In genomic region chr9:97558701-97559101, GRCh38 we compare ENCODE assay signal across 12 cellular contexts. TPM values are rescaled to one million over a fixed set of nuclear protein-coding genes. Genes with fewer than 3 reads are reported as not detected.
DNase-seq lines count a peak whose midpoint lies in the region; ATAC-seq and TF ChIP-seq lines count a peak whose summit lies in the region.
"Had no signal": no experiment of that assay in that cellular context is flagged by ENCODE, and none has a peak within 500 bp of the region (broad histone marks: within the 10 kb centered on the region; RNA-seq: fewer than 3 reads in every experiment).

No MANE protein-coding gene starts in this region.

- H3K4me1 Mint-ChIP-seq in stimulated activated memory B cell treated with anti-CD40 and anti-IgM and Interleukin-4, amounts not matched to agents 10 μg/mL and 1 μg/mL and 100 μg/mL, for 72 hours = no peaks in the 10 kb centered on the region

- no peaks in the 10 kb centered on the region for H3F3A ChIP-seq in PC-9 (ENCODE audit: insufficient read depth, low read depth)

- TF ChIP-seq EP300 in esophagus muscularis mucosa (IDR thresholded peaks at IDR 0.05) = no peak

- H3K27me3 Mint-ChIP-seq in stimulated activated memory B cell treated with anti-CD40 and anti-IgM and Interleukin-4, amounts not matched to agents 10 μg/mL and 1 μg/mL and 100 μg/mL, for 72 hours = peaks cover 56% of the 10 kb centered on the region

- H3K9ac ChIP-seq in BLaER1 treated with 17β-estradiol and CSF1 and Interleukin-3, amounts not matched to agents 10 nM and 100 nM = no peak overlapping the region
- no peak overlapping the region for H3K9ac ChIP-seq in colonic mucosa (ENCODE audit: low read depth in 2 of 2, low read length in 2 of 2)

- no peaks in the 10 kb centered on the region for H3K36me3 Mint-ChIP-seq in stimulated activated memory B cell treated with anti-CD40 and anti-IgM and Interleukin-4, amounts not matched to agents 10 μg/mL and 1 μg/mL and 100 μg/mL, for 72 hours

- 72% methylated on average over 3 of the region's 3 CpGs for WGBS in esophagus muscularis mucosa

- ATAC-seq in GM18868 (IDR thresholded peaks at IDR 0.05; ENCODE audit: unreplicated experiment) = peak; percentile 38
- ATAC-seq in HG03103 (IDR thresholded peaks at IDR 0.05; ENCODE audit: low read depth, unreplicated experiment) = peak; percentile 33
- no peak for ATAC-seq in stimulated activated memory B cell treated with anti-CD40 and anti-IgM and Interleukin-4, amounts not matched to agents 10 μg/mL and 1 μg/mL and 100 μg/mL, for 72 hours

- POLR2A ChIA-PET in PC-9 (lab: Charles Lee; ENCODE audit: unreplicated experiment) = no interaction called here

- no peaks in the 10 kb centered on the region for H4K20me1 ChIP-seq in BLaER1 treated with 17β-estradiol and CSF1 and Interleukin-3, amounts not matched to agents 10 nM and 100 nM
- H4K20me1 ChIP-seq in PC-9 (ENCODE audit: insufficient read depth) = no peaks in the 10 kb centered on the region

- peak overlapping the region in 9 of 11 experiments; percentile 16 to 89 (median 74); a peak in 17 of 22 replicates for H3K4me2 ChIP-seq in BLaER1 treated with 17β-estradiol and CSF1 and Interleukin-3, amounts not matched to agents 10 nM and 100 nM
- no peak overlapping the region for H3K4me2 ChIP-seq in PC-9

- H3K79me2 ChIP-seq in PC-9 (ENCODE audit: low read depth) = no peaks in the 10 kb centered on the region

- intact Hi-C loops in esophagus muscularis mucosa (cut with DNase I) (no loop called here), colonic mucosa (cut with DNase I) (no loop called here), PC-9 (cut with micrococcal nuclease; ENCODE audit: unreplicated experiment) (no loop called here)

- DNase-seq in esophagus muscularis mucosa (ENCODE audit: extremely low spot score) (no peak), KBM-7 (no peak), colonic mucosa (no peak), PC-9 (no peak)
- DNase-seq: activated CD4-positive, alpha-beta T cell treated with anti-CD3 and anti-CD28 coated beads for 4 hours; COR-L47; pancreas had no signal

- no peak overlapping the region for H3K27ac Mint-ChIP-seq in stimulated activated memory B cell treated with anti-CD40 and anti-IgM and Interleukin-4, amounts not matched to agents 10 μg/mL and 1 μg/mL and 100 μg/mL, for 72 hours

- no peak overlapping the region for H3K4me3 Mint-ChIP-seq in stimulated activated memory B cell treated with anti-CD40 and anti-IgM and Interleukin-4, amounts not matched to agents 10 μg/mL and 1 μg/mL and 100 μg/mL, for 72 hours

- no TSS peak for BruUV-seq in PC-9 (replicated peaks; lab: Mats Ljungman, UMichigan)

- peaks cover 15 to 32% (median 25%) of the 10 kb centered on the region in 10 experiments for H3K4me1 ChIP-seq in BLaER1 treated with 17β-estradiol and CSF1 and Interleukin-3, amounts not matched to agents 10 nM and 100 nM
- H3K4me1 ChIP-seq in esophagus muscularis mucosa (peaks cover 64 to 93% (median 82%) of the 10 kb centered on the region in 4 donors), colonic mucosa (no peaks in the 10 kb centered on the region), PC-9 (replicated peaks; ENCODE audit: insufficient read depth) (no peaks in the 10 kb centered on the region)

- TF ChIP-seq CTCF in esophagus muscularis mucosa (IDR thresholded peaks at IDR 0.05) (no peak), colonic mucosa (IDR thresholded peaks at IDR 0.05) (no peak), PC-9 (conservative IDR thresholded peaks at IDR 0.05) (no peak)

- in situ Hi-C loops in KBM-7 (cut with MboI; ENCODE audit: low pct_unique_long_range_greater_than_20kb, low sequenced_read_pairs) = no loop called here

- H2AFZ ChIP-seq in PC-9 = no peak overlapping the region

- no peaks in the 10 kb centered on the region for H3K9me2 ChIP-seq in PC-9 (ENCODE audit: insufficient read depth)

- CTCF ChIA-PET in PC-9 (lab: Charles Lee) = interaction anchor here (0.7 kb wide), 1 partner anchor 34 kb away, joined by 13 read pairs; no protein-coding TSS in a partner anchor

- no peaks in the 10 kb centered on the region for H3K27me3 ChIP-seq in BLaER1 treated with 17β-estradiol and CSF1 and Interleukin-3, amounts not matched to agents 10 nM and 100 nM
- H3K27me3 ChIP-seq in esophagus muscularis mucosa (no peaks in the 10 kb centered on the region), colonic mucosa (no peaks in the 10 kb centered on the region), PC-9 (ENCODE audit: insufficient read depth, low read depth) (no peaks in the 10 kb centered on the region)
- H3K27me3 ChIP-seq: pancreas had no signal

- H3K9me3 ChIP-seq in BLaER1 treated with 17β-estradiol and CSF1 and Interleukin-3, amounts not matched to agents 10 nM and 100 nM (replicated peaks in 1 of 11) = no peaks in the 10 kb centered on the region
- no peaks in the 10 kb centered on the region for H3K9me3 ChIP-seq in esophagus muscularis mucosa
- H3K9me3 ChIP-seq in colonic mucosa = no peaks in the 10 kb centered on the region
- no peaks in the 10 kb centered on the region for H3K9me3 ChIP-seq in PC-9 (ENCODE audit: insufficient read depth, low read depth)
- H3K9me3 ChIP-seq: pancreas had no signal

- TF ChIP-seq POLR2A in esophagus muscularis mucosa (IDR thresholded peaks at IDR 0.05; ENCODE audit: low read depth) = no peak

- H3K27ac ChIP-seq in BLaER1 treated with 17β-estradiol and CSF1 and Interleukin-3, amounts not matched to agents 10 nM and 100 nM = no peak overlapping the region
- H3K27ac ChIP-seq in esophagus muscularis mucosa (replicated peaks in 1 of 4) (peak overlapping the region; percentile 89 to 93 (median 90)), colonic mucosa (no peak overlapping the region), PC-9 (no peak overlapping the region)

- no peak overlapping the region for H3K4me3 ChIP-seq in BLaER1 treated with 17β-estradiol and CSF1 and Interleukin-3, amounts not matched to agents 10 nM and 100 nM
- H3K4me3 ChIP-seq in esophagus muscularis mucosa = no peak overlapping the region
- H3K4me3 ChIP-seq in colonic mucosa = no peak overlapping the region
- no peak overlapping the region for H3K4me3 ChIP-seq in PC-9
- H3K4me3 ChIP-seq: pancreas had no signal

- H3K9me3 Mint-ChIP-seq in stimulated activated memory B cell treated with anti-CD40 and anti-IgM and Interleukin-4, amounts not matched to agents 10 μg/mL and 1 μg/mL and 100 μg/mL, for 72 hours = no peaks in the 10 kb centered on the region

- no peaks in the 10 kb centered on the region for H3K36me3 ChIP-seq in BLaER1 treated with 17β-estradiol and CSF1 and Interleukin-3, amounts not matched to agents 10 nM and 100 nM
- H3K36me3 ChIP-seq in esophagus muscularis mucosa = peaks cover 2 to 38% (median 14%) of the 10 kb centered on the region in 4 donors
- H3K36me3 ChIP-seq in colonic mucosa = no peaks in the 10 kb centered on the region
- H3K36me3 ChIP-seq in PC-9 (ENCODE audit: low read depth) = no peaks in the 10 kb centered on the region
- H3K36me3 ChIP-seq: pancreas had no signal

RNA-seq across cellular contexts. Expression of gene TMOD1, which starts 57.2 kb away (rescaled TPM):
- total RNA-seq in esophagus muscularis mucosa (10 to 100 TPM; 68.4 to 97.6 (median 71.6) TPM), colonic mucosa (1 to 10 TPM; 1.0 to 4.9 TPM), PC-9 (2021) (6.8 and 7.1 TPM in 2 replicates)
- total RNA-seq: LHCN-M2 had no signal

Comparison
In these comparisons a context has a peak if more than half of its experiments do, and no peak if none do; other contexts are left out.
1. H3K27ac ChIP-seq: peak in esophagus muscularis mucosa (4 of 4); none in BLaER1 treated with 17β-estradiol and CSF1 and Interleukin-3, amounts not matched to agents 10 nM and 100 nM (0 of 11), colonic mucosa (single experiment) and PC-9 (single experiment).